1 cellular context compared by ENCODE assay signal in the genomic region with DNA sequence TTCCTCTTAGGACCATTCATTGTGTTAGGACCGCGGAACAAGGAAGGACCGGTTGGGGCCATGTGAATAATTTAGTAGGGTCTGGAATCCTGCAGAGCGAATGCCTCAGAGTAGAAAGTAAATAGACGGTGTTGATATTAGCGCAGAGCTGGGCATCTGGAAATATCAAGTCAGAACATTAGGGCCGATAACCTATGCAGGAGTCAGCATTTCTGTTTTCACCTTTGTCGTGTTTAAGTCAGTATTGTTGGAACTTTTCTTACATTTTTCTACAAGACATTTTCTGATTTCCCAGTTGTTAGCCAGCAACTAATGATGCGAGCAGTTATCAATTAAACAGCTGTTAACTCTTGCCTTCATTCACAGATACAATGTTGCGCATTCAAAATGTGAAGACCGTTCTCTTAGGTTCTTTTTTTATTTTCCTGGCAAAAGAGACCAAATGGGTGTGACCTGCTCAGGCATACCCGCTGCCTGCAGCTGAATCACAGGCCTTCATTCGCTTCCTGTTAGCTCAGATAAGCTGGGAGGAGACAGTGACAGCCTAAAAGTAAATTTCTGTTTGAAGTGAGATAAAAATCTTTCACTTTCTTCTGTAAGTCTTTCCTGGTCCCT.
TF ChIP-seq lines count a peak whose summit lies in the region.

No MANE protein-coding gene starts in this region.

TF ChIP-seq in WTC11, 78 proteins besides CTCF, POLR2A, EP300 and RAD21 (continued from another document):
- TF ChIP-seq USF2 (CRISPR knock-in tag; IDR thresholded peaks at IDR 0.05) = no peak
- TF ChIP-seq JUN (CRISPR knock-in tag; IDR thresholded peaks at IDR 0.05) = no peak
- TF ChIP-seq, protein P1, sequence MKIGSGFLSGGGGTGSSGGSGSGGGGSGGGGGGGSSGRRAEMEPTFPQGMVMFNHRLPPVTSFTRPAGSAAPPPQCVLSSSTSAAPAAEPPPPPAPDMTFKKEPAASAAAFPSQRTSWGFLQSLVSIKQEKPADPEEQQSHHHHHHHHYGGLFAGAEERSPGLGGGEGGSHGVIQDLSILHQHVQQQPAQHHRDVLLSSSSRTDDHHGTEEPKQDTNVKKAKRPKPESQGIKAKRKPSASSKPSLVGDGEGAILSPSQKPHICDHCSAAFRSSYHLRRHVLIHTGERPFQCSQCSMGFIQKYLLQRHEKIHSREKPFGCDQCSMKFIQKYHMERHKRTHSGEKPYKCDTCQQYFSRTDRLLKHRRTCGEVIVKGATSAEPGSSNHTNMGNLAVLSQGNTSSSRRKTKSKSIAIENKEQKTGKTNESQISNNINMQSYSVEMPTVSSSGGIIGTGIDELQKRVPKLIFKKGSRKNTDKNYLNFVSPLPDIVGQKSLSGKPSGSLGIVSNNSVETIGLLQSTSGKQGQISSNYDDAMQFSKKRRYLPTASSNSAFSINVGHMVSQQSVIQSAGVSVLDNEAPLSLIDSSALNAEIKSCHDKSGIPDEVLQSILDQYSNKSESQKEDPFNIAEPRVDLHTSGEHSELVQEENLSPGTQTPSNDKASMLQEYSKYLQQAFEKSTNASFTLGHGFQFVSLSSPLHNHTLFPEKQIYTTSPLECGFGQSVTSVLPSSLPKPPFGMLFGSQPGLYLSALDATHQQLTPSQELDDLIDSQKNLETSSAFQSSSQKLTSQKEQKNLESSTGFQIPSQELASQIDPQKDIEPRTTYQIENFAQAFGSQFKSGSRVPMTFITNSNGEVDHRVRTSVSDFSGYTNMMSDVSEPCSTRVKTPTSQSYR (CRISPR knock-in tag; IDR thresholded peaks at IDR 0.05) = no peak
- no peak for TF ChIP-seq OVOL2 (CRISPR knock-in tag; IDR thresholded peaks at IDR 0.05; ENCODE audit: borderline replicate concordance)
- TF ChIP-seq ATF1 (CRISPR knock-in tag; IDR thresholded peaks at IDR 0.05) = no peak
- TF ChIP-seq FOXK1 (CRISPR knock-in tag; IDR thresholded peaks at IDR 0.05) = no peak
- TF ChIP-seq ZNF317 (CRISPR knock-in tag; IDR thresholded peaks at IDR 0.05; ENCODE audit: borderline replicate concordance, low read depth) = no peak
- no peak for TF ChIP-seq RORB (CRISPR knock-in tag; IDR thresholded peaks at IDR 0.05)
